In genomic region chr15:69982037-69982436, GRCh38 we compare ENCODE assay signal across 20 cellular contexts.
"Had no signal": no experiment of that assay in that cellular context is flagged by ENCODE, and none has a peak within 500 bp of the region (broad histone marks: within the 10 kb centered on the region; RNA-seq: fewer than 3 reads in every experiment).

No MANE protein-coding gene starts in this region.

- H3K4me1 ChIP-seq: parathyroid adenoma, right lobe of liver, stomach, thyroid gland had no signal

- H2AFZ ChIP-seq: parathyroid adenoma had no signal

- H3K27me3 ChIP-seq: right lobe of liver, thyroid gland had no signal

- DNase-seq: cortex of kidney; dorsolateral prefrontal cortex; effector CD4-positive, alpha-beta T cell; mesenchymal stem cell; mucosa of descending colon; naive B cell; right lobe of liver; small intestine; stimulated activated CD4-positive, alpha-beta T cell treated with anti-CD3 and anti-CD28 coated beads, Interleukin-15, amount 100 ng/mL, for 24 hours; stimulated activated CD4-positive, alpha-beta T cell treated with anti-CD3 and anti-CD28 coated beads, Interleukin-2, amount 100 ng/mL, for 48 hours; stimulated activated naive CD4-positive, alpha-beta T cell treated with Interleukin-2 at 50 U/mL for 16 hours; stomach; thyroid gland had no signal

- H3K36me3 ChIP-seq: right lobe of liver, stomach, thyroid gland had no signal

- H3K27ac Mint-ChIP-seq: mesothelial cell of epicardium; natural killer cell treated with Interleukin-12 subunit alpha and Interleukin-12 subunit beta and Interleukin-15 and Interleukin-18, amount 100 ng/mL, for 72 hours; progenitor cell of endocrine pancreas; type B pancreatic cell had no signal

- H3K9me3 Mint-ChIP-seq: mesothelial cell of epicardium; naive B cell; natural killer cell treated with Interleukin-12 subunit alpha and Interleukin-12 subunit beta and Interleukin-15 and Interleukin-18, amount 100 ng/mL, for 72 hours; neural crest cell; type B pancreatic cell had no signal

- H3K27ac ChIP-seq: dorsolateral prefrontal cortex, parathyroid adenoma, right lobe of liver, stomach, thyroid gland had no signal

- H3K9ac ChIP-seq: parathyroid adenoma had no signal

- H3K79me2 ChIP-seq: parathyroid adenoma had no signal

- H3K4me3 Mint-ChIP-seq: mesothelial cell of epicardium; natural killer cell treated with Interleukin-12 subunit alpha and Interleukin-12 subunit beta and Interleukin-15 and Interleukin-18, amount 100 ng/mL, for 72 hours; neural crest cell; type B pancreatic cell had no signal

- H3K4me1 Mint-ChIP-seq: mesothelial cell of epicardium had no signal

- H3K36me3 Mint-ChIP-seq: mesothelial cell of epicardium; naive B cell; natural killer cell treated with Interleukin-12 subunit alpha and Interleukin-12 subunit beta and Interleukin-15 and Interleukin-18, amount 100 ng/mL, for 72 hours; type B pancreatic cell had no signal

- H3K4me3 ChIP-seq: dorsolateral prefrontal cortex, lung, mucosa of descending colon, right lobe of liver, stomach, thyroid gland had no signal

- H3K9me3 ChIP-seq: mucosa of descending colon, right lobe of liver, stomach, thyroid gland had no signal

- ATAC-seq: mucosa of descending colon; natural killer cell treated with Interleukin-12 subunit alpha and Interleukin-12 subunit beta and Interleukin-15 and Interleukin-18, amount 100 ng/mL, for 72 hours; right lobe of liver had no signal
